14 cellular contexts compared by ENCODE assay signal in the genomic region with DNA sequence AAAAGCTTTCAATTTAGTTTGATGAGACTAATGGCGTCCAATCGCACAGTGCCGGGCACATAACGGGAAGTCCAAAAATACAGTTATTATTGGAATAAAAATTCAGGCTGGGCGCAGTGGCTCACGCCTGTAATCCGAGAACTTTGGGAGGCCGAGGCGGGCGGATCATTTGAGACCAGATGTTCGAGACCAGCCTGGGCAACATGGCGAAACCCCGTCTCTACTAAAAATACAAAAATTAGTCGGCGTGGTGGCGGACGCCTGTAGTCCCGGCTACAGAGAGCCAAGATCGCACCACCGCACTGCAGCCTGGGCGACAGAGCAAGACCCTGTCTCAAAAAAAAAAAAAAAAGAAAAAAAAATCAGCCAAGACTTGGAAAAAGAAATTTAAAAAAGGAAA. TPM values are rescaled to one million over a fixed set of nuclear protein-coding genes. Genes with fewer than 3 reads are reported as not detected.
DNase-seq lines count a peak whose midpoint lies in the region; ATAC-seq and TF ChIP-seq lines count a peak whose summit lies in the region.
"Had no signal": no experiment of that assay in that cellular context is flagged by ENCODE, and none has a peak within 500 bp of the region (broad histone marks: within the 10 kb centered on the region; RNA-seq: fewer than 3 reads in every experiment).

No MANE protein-coding gene starts in this region.

- no peaks in the 10 kb centered on the region for H3K27me3 ChIP-seq in hepatocyte

- peaks cover 25% of the 10 kb centered on the region for H4K20me1 ChIP-seq in hepatocyte (ENCODE audit: insufficient read depth, poor library complexity, severe bottlenecking)

- CTCF ChIA-PET in activated B cell treated with CpG ODN at 0.5 μM for 24 hours (lab: Charles Lee), result interaction anchor here (1.0 kb wide), 1 partner anchor 20 kb away, joined by 3 read pairs; no protein-coding TSS in a partner anchor

- H3K79me2 ChIP-seq in hepatocyte, result peaks cover 26% of the 10 kb centered on the region

- H3K4me1 Mint-ChIP-seq in activated T-cell treated with anti-CD3 and anti-CD28 coated beads, Interleukin-2, amount 50 U/mL, for 4 hours (ENCODE audit: low read depth), result peaks cover 16% of the 10 kb centered on the region
- peaks cover 20% of the 10 kb centered on the region for H3K4me1 Mint-ChIP-seq in activated B cell treated with CpG ODN at 0.5 μM for 24 hours
- peaks cover 21 to 31% of the 10 kb centered on the region in 2 donors for H3K4me1 Mint-ChIP-seq in stimulated activated naive B cell treated with anti-CD40 and anti-IgM and Interleukin-4, amounts not matched to agents 10 μg/mL and 1 μg/mL and 100 μg/mL, for 72 hours

- no peak overlapping the region for H3K4me3 ChIP-seq in hepatocyte

- intact Hi-C loops in activated B cell treated with CpG ODN at 0.5 μM for 24 hours (cut with micrococcal nuclease), result loop anchor here (10.0 kb wide), 1 partner anchor 1481 kb away; a partner anchor contains a TSS

- H3K9me3 ChIP-seq in hepatocyte (ENCODE audit: low read depth), result no peaks in the 10 kb centered on the region

- TF ChIP-seq CTCF in activated B cell treated with CpG ODN at 0.5 μM for 24 hours (IDR thresholded peaks at IDR 0.05) (no peak), hepatocyte (IDR thresholded peaks at IDR 0.05; ENCODE audit: poor library complexity) (no peak)

- no peak overlapping the region for H2AFZ ChIP-seq in hepatocyte

- POLR2A ChIA-PET in activated B cell treated with CpG ODN at 0.5 μM for 24 hours (lab: Charles Lee), result interaction anchor here (4.7 kb wide), 1 partner anchor 19 kb away, joined by 36 read pairs; a partner anchor contains a TSS

- 96% methylated on average over 20 of the region's 21 CpGs for WGBS in hepatocyte (ENCODE audit: low lambda C conversion rate, missing lambda C conversion rate)

- H3K36me3 Mint-ChIP-seq in activated T-cell treated with anti-CD3 and anti-CD28 coated beads, Interleukin-2, amount 50 U/mL, for 4 hours (ENCODE audit: insufficient read depth), result peaks cover 13% of the 10 kb centered on the region
- H3K36me3 Mint-ChIP-seq in activated B cell treated with CpG ODN at 0.5 μM for 24 hours (ENCODE audit: low read depth), result peaks cover 26% of the 10 kb centered on the region
- H3K36me3 Mint-ChIP-seq in stimulated activated naive B cell treated with anti-CD40 and anti-IgM and Interleukin-4, amounts not matched to agents 10 μg/mL and 1 μg/mL and 100 μg/mL, for 72 hours, result peaks cover 10 to 24% of the 10 kb centered on the region in 2 donors

- no peak overlapping the region for H3K27ac Mint-ChIP-seq in activated B cell treated with CpG ODN at 0.5 μM for 24 hours
- no peak overlapping the region for H3K27ac Mint-ChIP-seq in stimulated activated naive B cell treated with anti-CD40 and anti-IgM and Interleukin-4, amounts not matched to agents 10 μg/mL and 1 μg/mL and 100 μg/mL, for 72 hours

- H3K4me2 ChIP-seq in hepatocyte, result peak overlapping the region; percentile 99

- peak overlapping the region; percentile 80 for H3K4me3 Mint-ChIP-seq in activated T-cell treated with anti-CD3 and anti-CD28 coated beads, Interleukin-2, amount 50 U/mL, for 4 hours
- H3K4me3 Mint-ChIP-seq in activated B cell treated with CpG ODN at 0.5 μM for 24 hours, result peak overlapping the region; percentile 86
- peak overlapping the region; percentile 82 to 89 for H3K4me3 Mint-ChIP-seq in stimulated activated naive B cell treated with anti-CD40 and anti-IgM and Interleukin-4, amounts not matched to agents 10 μg/mL and 1 μg/mL and 100 μg/mL, for 72 hours

- no peaks in the 10 kb centered on the region for H3K36me3 ChIP-seq in hepatocyte (replicated peaks; ENCODE audit: insufficient read depth, low read depth)

- H3K27me3 Mint-ChIP-seq in activated T-cell treated with anti-CD3 and anti-CD28 coated beads, Interleukin-2, amount 50 U/mL, for 4 hours (ENCODE audit: low read depth), result no peaks in the 10 kb centered on the region
- H3K27me3 Mint-ChIP-seq in activated B cell treated with CpG ODN at 0.5 μM for 24 hours, result no peaks in the 10 kb centered on the region
- H3K27me3 Mint-ChIP-seq in stimulated activated naive B cell treated with anti-CD40 and anti-IgM and Interleukin-4, amounts not matched to agents 10 μg/mL and 1 μg/mL and 100 μg/mL, for 72 hours, result no peaks in the 10 kb centered on the region

- ATAC-seq in activated T-cell treated with anti-CD3 and anti-CD28 coated beads, Interleukin-2, amount 50 U/mL, for 4 hours, result no peak
- ATAC-seq in activated B cell treated with CpG ODN at 0.5 μM for 24 hours (ENCODE audit: low read depth), result no peak
- ATAC-seq in stimulated activated naive B cell treated with anti-CD40 and anti-IgM and Interleukin-4, amounts not matched to agents 10 μg/mL and 1 μg/mL and 100 μg/mL, for 72 hours (replicated peaks), result no peak

- H3K9me2 ChIP-seq in hepatocyte (replicated peaks; ENCODE audit: insufficient read depth), result no peaks in the 10 kb centered on the region

- H3K9me3 Mint-ChIP-seq in activated T-cell treated with anti-CD3 and anti-CD28 coated beads, Interleukin-2, amount 50 U/mL, for 4 hours, result no peaks in the 10 kb centered on the region
- H3K9me3 Mint-ChIP-seq in activated B cell treated with CpG ODN at 0.5 μM for 24 hours, result no peaks in the 10 kb centered on the region
- no peaks in the 10 kb centered on the region for H3K9me3 Mint-ChIP-seq in stimulated activated naive B cell treated with anti-CD40 and anti-IgM and Interleukin-4, amounts not matched to agents 10 μg/mL and 1 μg/mL and 100 μg/mL, for 72 hours

- no peak for DNase-seq in activated T-cell treated with anti-CD3 and anti-CD28 coated beads, Interleukin-2, amount 50 U/mL, for 4 hours
- DNase-seq in activated T-cell treated with anti-CD3 and anti-CD28 coated beads, Interleukin-2, amount 50 U/mL, for 48 hours, result no peak
- DNase-seq in activated B cell treated with CpG ODN at 0.5 μM for 24 hours, result no peak
- no peak for DNase-seq in hepatocyte (ENCODE audit: low spot score)
- DNase-seq in stimulated activated naive B cell treated with anti-CD40 and anti-IgM and Interleukin-4, amounts not matched to agents 10 μg/mL and 1 μg/mL and 100 μg/mL, for 72 hours, result no peak
- DNase-seq in DMS 273 treated with DMSO at 0.1 percent for 48 hours (lab: John Stamatoyannopoulos, UW), result no peak
- DNase-seq in amniotic stem cell (lab: John Stamatoyannopoulos, UW), result no peak
- no peak for DNase-seq in OCI-M1 (lab: John Stamatoyannopoulos, UW)
- DNase-seq: ACHN, MM.1S, NCI-H226, SW 1271 had no signal

- peak overlapping the region; percentile 90 for H3K27ac ChIP-seq in hepatocyte

- peaks cover 8% of the 10 kb centered on the region for H3K4me1 ChIP-seq in hepatocyte (ENCODE audit: insufficient read depth)

RNA-seq across cellular contexts. Expression of a gene that starts 1.2 kb away (rescaled TPM):
- total RNA-seq in activated T-cell treated with anti-CD3 and anti-CD28 coated beads, Interleukin-2, amount 50 U/mL, for 4 hours, result 100 to 1,000 TPM; 296 to 336 (median 319) TPM
- total RNA-seq in activated B cell treated with CpG ODN at 0.5 μM for 24 hours (90.5 and 94.7 TPM in 2 replicates), hepatocyte (46.4 and 52.1 TPM in 2 replicates)
- 70.9 and 77.9 TPM in 2 replicates for polyA plus RNA-seq in hepatocyte

RNA-seq across cellular contexts. Expression of a gene that starts 18.9 kb away (rescaled TPM):
- total RNA-seq in activated T-cell treated with anti-CD3 and anti-CD28 coated beads, Interleukin-2, amount 50 U/mL, for 4 hours, result 10 to 100 TPM; 39.7 to 46.9 (median 45.0) TPM
- 90.1 and 90.6 TPM in 2 replicates for total RNA-seq in activated B cell treated with CpG ODN at 0.5 μM for 24 hours
- 19.5 and 20.9 TPM in 2 replicates for total RNA-seq in hepatocyte
- 23.5 and 31.7 TPM in 2 replicates for polyA plus RNA-seq in hepatocyte

RNA-seq across cellular contexts. Expression of a gene that starts 41.3 kb away (rescaled TPM):
- total RNA-seq in activated T-cell treated with anti-CD3 and anti-CD28 coated beads, Interleukin-2, amount 50 U/mL, for 4 hours, result not detected
- total RNA-seq in activated B cell treated with CpG ODN at 0.5 μM for 24 hours, result not detected in 2 replicates
- not detected in 2 replicates for total RNA-seq in hepatocyte
- 0.30 and 0.95 TPM in 2 replicates for polyA plus RNA-seq in hepatocyte
- total RNA-seq: activated CD8-positive, alpha-beta memory T cell treated with anti-CD3 and anti-CD28 coated beads for 36 hours; glomerular endothelial cell had no signal
